In genomic region chr16:67423634-67424575, GRCh38 we compare ENCODE assay signal across 1 cellular context.
TF ChIP-seq lines count a peak whose summit lies in the region.

No MANE protein-coding gene starts in this region.

TF ChIP-seq in WTC11, 78 proteins besides CTCF, POLR2A, EP300 and RAD21 (continued from another document):
- TF ChIP-seq USF2 (CRISPR knock-in tag; IDR thresholded peaks at IDR 0.05) (no peak), NFATC4 (CRISPR knock-in tag; IDR thresholded peaks at IDR 0.05) (no peak), JAZF1 (CRISPR knock-in tag; IDR thresholded peaks at IDR 0.05) (no peak), HMGA2 (CRISPR knock-in tag; IDR thresholded peaks at IDR 0.05) (no peak), AR (CRISPR knock-in tag; IDR thresholded peaks at IDR 0.05) (no peak), SOX15 (CRISPR knock-in tag; IDR thresholded peaks at IDR 0.05) (no peak), ZNF416 (CRISPR knock-in tag; IDR thresholded peaks at IDR 0.05) (no peak), NFYB (CRISPR knock-in tag; conservative IDR thresholded peaks at IDR 0.05; ENCODE audit: low read depth) (no peak)
